Comparison of ENCODE assay signal across 9 cellular contexts in the genomic region with DNA sequence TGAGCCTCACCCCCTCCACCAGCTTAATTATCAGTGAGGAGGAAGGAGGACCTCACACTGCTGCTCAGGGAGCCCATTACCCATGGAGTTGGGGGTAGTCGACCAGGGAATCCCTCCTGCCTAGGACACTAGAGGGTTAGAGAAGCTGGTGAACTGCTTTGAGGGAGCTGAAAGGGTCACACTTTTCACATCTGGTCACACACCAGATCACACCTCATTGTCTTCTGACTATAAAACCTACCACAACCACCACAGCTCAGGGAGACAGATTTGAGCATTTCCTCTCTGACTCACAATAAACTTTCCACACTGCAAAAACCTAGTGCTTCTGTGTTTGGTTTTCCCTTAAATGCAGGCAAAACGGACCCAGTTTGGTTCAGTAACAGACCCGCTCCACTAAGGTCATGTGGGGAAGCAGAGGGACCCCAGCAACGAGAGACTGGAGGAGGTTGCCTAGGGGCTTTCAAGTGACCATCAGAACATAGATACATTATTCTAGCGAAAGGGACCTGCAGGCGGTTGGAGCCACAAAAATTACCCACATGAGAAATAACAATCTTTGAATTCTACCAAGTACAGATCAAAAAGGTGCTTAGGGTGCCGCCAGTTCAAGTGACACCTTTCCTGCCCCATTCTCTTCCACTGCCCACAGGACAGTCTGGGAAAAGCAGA.
DNase-seq lines count a peak whose midpoint lies in the region; ATAC-seq and TF ChIP-seq lines count a peak whose summit lies in the region.
"Had no signal": no experiment of that assay in that cellular context is flagged by ENCODE, and none has a peak within 500 bp of the region (broad histone marks: within the 10 kb centered on the region; RNA-seq: fewer than 3 reads in every experiment).

No MANE protein-coding gene starts in this region.

- H3K4me3 ChIP-seq in osteoblast (ENCODE audit: insufficient read depth, low read length), result no peak overlapping the region
- H3K4me3 ChIP-seq in hepatocyte, result no peak overlapping the region
- H3K4me3 ChIP-seq: esophagus squamous epithelium had no signal

- H3K9me3 ChIP-seq in osteoblast (ENCODE audit: low read depth, low read length) (no peaks in the 10 kb centered on the region), hepatocyte (ENCODE audit: low read depth) (no peaks in the 10 kb centered on the region)
- H3K9me3 ChIP-seq: esophagus squamous epithelium had no signal

- TF ChIP-seq CTCF in osteoblast (IDR thresholded peaks at IDR 0.05; ENCODE audit: extremely low read depth, low read depth, low read length), result no peak
- no peak for TF ChIP-seq CTCF in hepatocyte (IDR thresholded peaks at IDR 0.05; ENCODE audit: poor library complexity)

- H3K27ac ChIP-seq in osteoblast (ENCODE audit: low read depth, low read length), result no peak overlapping the region
- H3K27ac ChIP-seq in hepatocyte, result no peak overlapping the region
- H3K27ac ChIP-seq: esophagus squamous epithelium had no signal

- no peaks in the 10 kb centered on the region for H4K20me1 ChIP-seq in osteoblast (ENCODE audit: insufficient read depth, low read length)
- no peaks in the 10 kb centered on the region for H4K20me1 ChIP-seq in hepatocyte (ENCODE audit: insufficient read depth, poor library complexity, severe bottlenecking)

- no peaks in the 10 kb centered on the region for H3K9me3 Mint-ChIP-seq in stimulated activated effector memory CD8-positive, alpha-beta T cell treated with anti-CD3 and anti-CD28 coated beads, Interleukin-12 subunit alpha, Interleukin-12 subunit beta, amount 100 ng/mL, for 72 hours

- no peaks in the 10 kb centered on the region for H3K9me2 ChIP-seq in hepatocyte (replicated peaks; ENCODE audit: insufficient read depth)

- H3K27me3 ChIP-seq in osteoblast (ENCODE audit: insufficient read depth, low read length) (no peaks in the 10 kb centered on the region), hepatocyte (no peaks in the 10 kb centered on the region)
- H3K27me3 ChIP-seq: esophagus squamous epithelium had no signal

- no peaks in the 10 kb centered on the region for H3K36me3 ChIP-seq in osteoblast (ENCODE audit: insufficient read depth, low read length)
- no peaks in the 10 kb centered on the region for H3K36me3 ChIP-seq in hepatocyte (replicated peaks; ENCODE audit: insufficient read depth, low read depth)
- H3K36me3 ChIP-seq: esophagus squamous epithelium had no signal

- ATAC-seq in GM19324 (IDR thresholded peaks at IDR 0.05; ENCODE audit: low FRiP score, unreplicated experiment), result peak; percentile 73
- ATAC-seq in HG02759 (IDR thresholded peaks at IDR 0.05; ENCODE audit: unreplicated experiment), result peak; percentile 79
- peak; percentile 59 for ATAC-seq in stimulated activated effector memory CD8-positive, alpha-beta T cell treated with anti-CD3 and anti-CD28 coated beads, Interleukin-12 subunit alpha, Interleukin-12 subunit beta, amount 100 ng/mL, for 72 hours
- no peak for ATAC-seq in HG03025 (IDR thresholded peaks at IDR 0.05; ENCODE audit: low FRiP score, unreplicated experiment)
- ATAC-seq: SK-N-SH treated with all-trans-retinoic acid at 6 μM for 48 hours had no signal

- no peaks in the 10 kb centered on the region for H3K4me1 Mint-ChIP-seq in stimulated activated effector memory CD8-positive, alpha-beta T cell treated with anti-CD3 and anti-CD28 coated beads, Interleukin-12 subunit alpha, Interleukin-12 subunit beta, amount 100 ng/mL, for 72 hours

- H3K79me2 ChIP-seq in osteoblast (ENCODE audit: insufficient read depth, low read length) (no peaks in the 10 kb centered on the region), hepatocyte (no peaks in the 10 kb centered on the region)

- no peaks in the 10 kb centered on the region for H3K36me3 Mint-ChIP-seq in stimulated activated effector memory CD8-positive, alpha-beta T cell treated with anti-CD3 and anti-CD28 coated beads, Interleukin-12 subunit alpha, Interleukin-12 subunit beta, amount 100 ng/mL, for 72 hours

- no peaks in the 10 kb centered on the region for H3K4me1 ChIP-seq in osteoblast (ENCODE audit: insufficient read depth, low read length)
- peaks cover 11% of the 10 kb centered on the region for H3K4me1 ChIP-seq in hepatocyte (ENCODE audit: insufficient read depth)

- no peak overlapping the region for H3K27ac Mint-ChIP-seq in stimulated activated effector memory CD8-positive, alpha-beta T cell treated with anti-CD3 and anti-CD28 coated beads, Interleukin-12 subunit alpha, Interleukin-12 subunit beta, amount 100 ng/mL, for 72 hours

- no peak overlapping the region for H3K4me3 Mint-ChIP-seq in stimulated activated effector memory CD8-positive, alpha-beta T cell treated with anti-CD3 and anti-CD28 coated beads, Interleukin-12 subunit alpha, Interleukin-12 subunit beta, amount 100 ng/mL, for 72 hours

- H3K4me2 ChIP-seq in osteoblast (ENCODE audit: insufficient read depth, low read length) (no peak overlapping the region), hepatocyte (no peak overlapping the region)

- WGBS in hepatocyte (ENCODE audit: low lambda C conversion rate, missing lambda C conversion rate), result 87% methylated on average over 7 of the region's 7 CpGs

- H2AFZ ChIP-seq in osteoblast (ENCODE audit: low read length) (no peak overlapping the region), hepatocyte (no peak overlapping the region)

- DNase-seq in RPMI7951 (ENCODE audit: low read depth) (peak; percentile 75), osteoblast (ENCODE audit: insufficient read length, low spot score, missing footprints) (no peak), hepatocyte (ENCODE audit: low spot score) (no peak)
- no peak for DNase-seq in stimulated activated effector memory CD8-positive, alpha-beta T cell treated with anti-CD3 and anti-CD28 coated beads, Interleukin-12 subunit alpha, Interleukin-12 subunit beta, amount 100 ng/mL, for 72 hours (ENCODE audit: low spot score in 2 of 2)
- DNase-seq: esophagus squamous epithelium had no signal
